ENCODE assay signal across 1 cellular context in the genomic region with DNA sequence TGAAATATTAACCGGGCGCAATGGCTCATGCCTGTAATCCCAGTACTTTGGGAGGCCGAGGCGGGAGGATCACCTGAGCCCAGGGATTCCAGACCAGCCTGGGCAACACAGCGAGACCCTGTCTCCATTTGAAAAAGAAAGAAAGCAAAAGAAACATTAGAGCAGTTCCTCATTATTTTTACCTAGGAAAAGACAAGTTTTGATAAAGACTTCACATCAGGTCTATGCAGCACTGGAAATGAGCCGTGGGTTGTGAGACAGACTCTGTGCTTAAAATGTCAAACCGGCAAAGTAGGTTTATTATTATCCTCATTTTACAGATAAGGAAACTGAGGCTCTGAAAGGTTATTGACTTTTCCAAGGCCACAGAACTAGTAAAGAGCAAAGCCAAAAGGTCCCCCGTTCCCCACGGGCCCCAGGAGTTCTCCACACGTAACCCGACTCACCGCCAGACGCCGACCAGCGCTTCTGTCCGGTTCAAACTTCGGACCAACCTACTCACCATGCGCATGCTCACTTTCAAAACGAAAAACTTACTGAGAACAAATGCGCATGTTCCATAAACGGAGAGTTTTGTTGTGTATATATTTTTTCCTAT.
TF ChIP-seq lines count a peak whose summit lies in the region.

No MANE protein-coding gene starts in this region.

TF ChIP-seq in HEK293, 187 proteins besides CTCF, POLR2A, EP300 and RAD21 (continued from another document):
- TF ChIP-seq ZNF600 (tag by site-specific recombination; IDR thresholded peaks at IDR 0.05) (0 out of 2 replicates have a peak, but pooled peaks have one; percentile 27), SCRT1 (tag by site-specific recombination; IDR thresholded peaks at IDR 0.05; ENCODE audit: borderline replicate concordance) (no peak), YY2 (tag by site-specific recombination; IDR thresholded peaks at IDR 0.05) (no peak), ZNF350 (tag by site-specific recombination; IDR thresholded peaks at IDR 0.05) (no peak), ZNF155 (tag by site-specific recombination; IDR thresholded peaks at IDR 0.05) (no peak), ZBTB20 (tag by site-specific recombination; IDR thresholded peaks at IDR 0.05) (no peak), BCL11B (tag by site-specific recombination; IDR thresholded peaks at IDR 0.05; ENCODE audit: low read depth) (no peak), MYNN (tag by site-specific recombination; IDR thresholded peaks at IDR 0.05; ENCODE audit: borderline replicate concordance) (no peak), ZNF274 (IDR thresholded peaks at IDR 0.05; ENCODE audit: low read length) (no peak), ZNF274 (tag by site-specific recombination; IDR thresholded peaks at IDR 0.05; ENCODE audit: borderline replicate concordance) (no peak), ZNF768 (tag by site-specific recombination; IDR thresholded peaks at IDR 0.05) (no peak)
TF ChIP-seq in HEK293: peak in this region for 7.
